ENCODE assay signal across 8 cellular contexts in genomic region chrX:15903186-15903681, GRCh38. TPM values are rescaled to one million over a fixed set of nuclear protein-coding genes. Genes with fewer than 3 reads are reported as not detected.
DNase-seq lines count a peak whose midpoint lies in the region; ATAC-seq and TF ChIP-seq lines count a peak whose summit lies in the region.

No MANE protein-coding gene starts in this region.

- no peak overlapping the region for H3K27ac Mint-ChIP-seq in effector memory CD8-positive, alpha-beta T cell

- ATAC-seq in GM18505 (IDR thresholded peaks at IDR 0.05; ENCODE audit: unreplicated experiment) (peak; percentile 95), GM21515 (IDR thresholded peaks at IDR 0.05; ENCODE audit: unreplicated experiment) (peak; percentile 96), HG03565 (IDR thresholded peaks at IDR 0.05; ENCODE audit: unreplicated experiment) (peak; percentile 93)
- peak; percentile 24 for ATAC-seq in effector memory CD8-positive, alpha-beta T cell (replicated peaks)

- TF ChIP-seq POLR2A in GM18505 (IDR thresholded peaks at IDR 0.05; ENCODE audit: borderline replicate concordance, extremely low read depth, insufficient read depth, insufficient read length) = no peak

- intact Hi-C loops in dorsolateral prefrontal cortex (cut with DNase I) = no loop called here

- TF ChIP-seq CTCF in dorsolateral prefrontal cortex (IDR thresholded peaks at IDR 0.05 in 54 of 56, conservative IDR thresholded peaks at IDR 0.05 in 2 of 56; ENCODE audit: low read depth in 1 of 56, partially characterized antibody in 56 of 56) = no peak

- H3K36me3 Mint-ChIP-seq in effector memory CD8-positive, alpha-beta T cell (ENCODE audit: insufficient read depth) = no peaks in the 10 kb centered on the region

- no peak overlapping the region for H3K27ac ChIP-seq in dorsolateral prefrontal cortex

- H3K4me3 ChIP-seq in dorsolateral prefrontal cortex = no peak overlapping the region

- H3K27me3 Mint-ChIP-seq in effector memory CD8-positive, alpha-beta T cell = peaks cover 0 to 10% of the 10 kb centered on the region in 2 donors

- no peak overlapping the region for H3K4me3 Mint-ChIP-seq in effector memory CD8-positive, alpha-beta T cell

- no peaks in the 10 kb centered on the region for H3K4me1 Mint-ChIP-seq in effector memory CD8-positive, alpha-beta T cell (ENCODE audit: low read depth in 2 of 2)

- H3K27me3 ChIP-seq in dorsolateral prefrontal cortex = peaks cover 0 to 57% (median 7%) of the 10 kb centered on the region in 45 donors

- no peak for DNase-seq in effector memory CD8-positive, alpha-beta T cell
- no peak for DNase-seq in OCI-M2 (lab: John Stamatoyannopoulos, UW; ENCODE audit: unreplicated experiment)
- DNase-seq in dorsolateral prefrontal cortex = no peak
- no peak for DNase-seq in amniotic stem cell (lab: John Stamatoyannopoulos, UW)
- DNase-seq in NCI-H748 (lab: John Stamatoyannopoulos, UW; ENCODE audit: unreplicated experiment) = no peak

- no peaks in the 10 kb centered on the region for H3K9me3 Mint-ChIP-seq in effector memory CD8-positive, alpha-beta T cell

RNA-seq across cellular contexts. Expression of gene AP1S2, which starts 48.6 kb away (rescaled TPM):
- total RNA-seq in dorsolateral prefrontal cortex = 10 to 100 TPM; 33.9 to 89.2 (median 63.3) TPM

Comparison
In these comparisons a context has a peak if more than half of its experiments do, and no peak if none do; other contexts are left out.
1. ATAC-seq: peak in every context shown above with its lines; median percentile 96 in GM21515; 95 in GM18505; 93 in HG03565; 24 in effector memory CD8-positive, alpha-beta T cell.